In genomic region chr5:135234242-135235000, GRCh38 we compare ENCODE assay signal across 1 cellular context.
TF ChIP-seq lines count a peak whose summit lies in the region.

No MANE protein-coding gene starts in this region.

TF ChIP-seq in HepG2, 621 proteins besides CTCF, POLR2A, EP300 and RAD21 (continued from another document and continues in another):
- no peak for TF ChIP-seq ZNF564 (CRISPR knock-in tag; IDR thresholded peaks at IDR 0.05)
- TF ChIP-seq PCBP1 (IDR thresholded peaks at IDR 0.05; ENCODE audit: borderline replicate concordance, low read depth, low read length), result no peak
- TF ChIP-seq ZNF558 (CRISPR knock-in tag; IDR thresholded peaks at IDR 0.05; ENCODE audit: borderline replicate concordance), result no peak
- no peak for TF ChIP-seq GLI4 (CRISPR knock-in tag; IDR thresholded peaks at IDR 0.05; ENCODE audit: borderline replicate concordance)
- TF ChIP-seq REXO4 (CRISPR knock-in tag; IDR thresholded peaks at IDR 0.05; ENCODE audit: borderline replicate concordance), result no peak
- TF ChIP-seq ZFP90 (CRISPR knock-in tag; IDR thresholded peaks at IDR 0.05; ENCODE audit: borderline replicate concordance), result no peak
- no peak for TF ChIP-seq ZNF576 (CRISPR knock-in tag; IDR thresholded peaks at IDR 0.05)
- TF ChIP-seq ZNF329 (CRISPR knock-in tag; IDR thresholded peaks at IDR 0.05; ENCODE audit: low read depth), result no peak
- no peak for TF ChIP-seq PRDM10 (CRISPR knock-in tag; IDR thresholded peaks at IDR 0.05; ENCODE audit: low read depth)
- no peak for TF ChIP-seq MBD4 (IDR thresholded peaks at IDR 0.05; ENCODE audit: borderline replicate concordance, low read length)
- no peak for TF ChIP-seq FOSL2 (CRISPR knock-in tag; IDR thresholded peaks at IDR 0.05)
- TF ChIP-seq ZNF639 (CRISPR knock-in tag; conservative IDR thresholded peaks at IDR 0.05), result no peak
- no peak for TF ChIP-seq ZFP37 (CRISPR knock-in tag; IDR thresholded peaks at IDR 0.05; ENCODE audit: borderline replicate concordance)
- no peak for TF ChIP-seq CREBL2 (CRISPR knock-in tag; IDR thresholded peaks at IDR 0.05; ENCODE audit: borderline replicate concordance)
- no peak for TF ChIP-seq ZNF780A (CRISPR knock-in tag; IDR thresholded peaks at IDR 0.05)
- 0 out of 2 replicates have a peak, but pooled peaks have one; percentile 17 for TF ChIP-seq ARNTL (CRISPR knock-in tag; IDR thresholded peaks at IDR 0.05)
- no peak for TF ChIP-seq ZNF256 (CRISPR knock-in tag; conservative IDR thresholded peaks at IDR 0.05)
- no peak for TF ChIP-seq BCLAF1 (IDR thresholded peaks at IDR 0.05)
- TF ChIP-seq HOXA3 (CRISPR knock-in tag; IDR thresholded peaks at IDR 0.05), result no peak; the same call in 1 of the 2 replicates
- no peak for TF ChIP-seq ZHX2 (IDR thresholded peaks at IDR 0.05; ENCODE audit: low read depth)
- TF ChIP-seq ZHX2 (CRISPR knock-in tag; IDR thresholded peaks at IDR 0.05; ENCODE audit: borderline replicate concordance), result no peak
- TF ChIP-seq ZNF512B (CRISPR knock-in tag; IDR thresholded peaks at IDR 0.05; ENCODE audit: borderline replicate concordance), result no peak
- TF ChIP-seq CAMTA2 (CRISPR knock-in tag; IDR thresholded peaks at IDR 0.05; ENCODE audit: borderline replicate concordance), result no peak
- TF ChIP-seq PRDM4 (CRISPR knock-in tag; IDR thresholded peaks at IDR 0.05; ENCODE audit: borderline replicate concordance), result no peak
- TF ChIP-seq ZBTB38 (CRISPR knock-in tag; IDR thresholded peaks at IDR 0.05), result peak; percentile 58; the same call in 1 of the 2 replicates
- no peak for TF ChIP-seq KDM1A (CRISPR knock-in tag; IDR thresholded peaks at IDR 0.05)
- TF ChIP-seq ATF1 (CRISPR knock-in tag; IDR thresholded peaks at IDR 0.05), result no peak
- TF ChIP-seq ZNF614 (CRISPR knock-in tag; IDR thresholded peaks at IDR 0.05; ENCODE audit: borderline replicate concordance), result peak; percentile 38; the same call in 1 of the 2 replicates
- no peak for TF ChIP-seq GTF2F1 (IDR thresholded peaks at IDR 0.05; ENCODE audit: low read length)
- no peak for TF ChIP-seq SUZ12 (IDR thresholded peaks at IDR 0.05; ENCODE audit: low read depth, low read length)
- no peak for TF ChIP-seq IKZF1 (IDR thresholded peaks at IDR 0.05)
- TF ChIP-seq BRCA1 (CRISPR knock-in tag; IDR thresholded peaks at IDR 0.05), result no peak
- no peak for TF ChIP-seq ZNF124 (CRISPR knock-in tag; IDR thresholded peaks at IDR 0.05)
- TF ChIP-seq ATAD3A (CRISPR knock-in tag; IDR thresholded peaks at IDR 0.05), result no peak
- TF ChIP-seq ZMYM3 (CRISPR knock-in tag; IDR thresholded peaks at IDR 0.05), result no peak
- TF ChIP-seq SOX6 (IDR thresholded peaks at IDR 0.05), result no peak
- TF ChIP-seq SOX6 (CRISPR knock-in tag; IDR thresholded peaks at IDR 0.05), result peak; percentile 65
- no peak for TF ChIP-seq ADNP (CRISPR knock-in tag; IDR thresholded peaks at IDR 0.05)
